ENCODE assay signal across 15 cellular contexts in genomic region chr10:1396236-1396635, GRCh38.
"Had no signal": no experiment of that assay in that cellular context is flagged by ENCODE, and none has a peak within 500 bp of the region (broad histone marks: within the 10 kb centered on the region; RNA-seq: fewer than 3 reads in every experiment).

No MANE protein-coding gene starts in this region.

- H3K4me1 ChIP-seq: foreskin keratinocyte, tibial nerve, upper lobe of right lung had no signal

- DNase-seq: foreskin keratinocyte; immature natural killer cell; kidney; left colon; mesendoderm; naive thymus-derived CD4-positive, alpha-beta T cell; ovary; right cardiac atrium; stimulated activated CD4-positive, alpha-beta T cell treated with anti-CD3 and anti-CD28 coated beads, Interleukin-2, amount 100 ng/mL, for 48 hours; stimulated activated naive CD4-positive, alpha-beta T cell treated with Interleukin-2 at 50 U/mL for 16 hours; upper lobe of right lung had no signal

- H3K4me3 ChIP-seq: ovary, smooth muscle cell, tibial nerve, upper lobe of right lung had no signal

- H3K27me3 ChIP-seq: foreskin keratinocyte, ovary, tibial nerve, upper lobe of right lung had no signal

- H3K4me3 Mint-ChIP-seq: central memory CD8-positive, alpha-beta T cell; dendritic cell treated with granulocyte-macrophage colony-stimulating factor and Interleukin-4, amounts not matched to agents 40 ng/mL and 50 ng/mL, for 4 days; immature natural killer cell; naive thymus-derived CD4-positive, alpha-beta T cell had no signal

- H3K9me3 Mint-ChIP-seq: central memory CD8-positive, alpha-beta T cell; dendritic cell treated with granulocyte-macrophage colony-stimulating factor and Interleukin-4, amounts not matched to agents 40 ng/mL and 50 ng/mL, for 4 days; immature natural killer cell; naive thymus-derived CD4-positive, alpha-beta T cell had no signal

- H3K4me1 Mint-ChIP-seq: central memory CD8-positive, alpha-beta T cell; immature natural killer cell; naive thymus-derived CD4-positive, alpha-beta T cell had no signal

- H3K27me3 Mint-ChIP-seq: dendritic cell treated with granulocyte-macrophage colony-stimulating factor and Interleukin-4, amounts not matched to agents 40 ng/mL and 50 ng/mL, for 4 days had no signal

- H3K27ac Mint-ChIP-seq: dendritic cell treated with granulocyte-macrophage colony-stimulating factor and Interleukin-4, amounts not matched to agents 40 ng/mL and 50 ng/mL, for 4 days; immature natural killer cell; naive thymus-derived CD4-positive, alpha-beta T cell had no signal

- H3K27ac ChIP-seq: foreskin keratinocyte, ovary, tibial nerve, upper lobe of right lung had no signal

- H3K9me3 ChIP-seq: ovary, tibial nerve, upper lobe of right lung had no signal

- H3K36me3 ChIP-seq: ovary, tibial nerve, upper lobe of right lung had no signal

- H3K36me3 Mint-ChIP-seq: immature natural killer cell; naive thymus-derived CD4-positive, alpha-beta T cell had no signal
